In the genomic region with DNA sequence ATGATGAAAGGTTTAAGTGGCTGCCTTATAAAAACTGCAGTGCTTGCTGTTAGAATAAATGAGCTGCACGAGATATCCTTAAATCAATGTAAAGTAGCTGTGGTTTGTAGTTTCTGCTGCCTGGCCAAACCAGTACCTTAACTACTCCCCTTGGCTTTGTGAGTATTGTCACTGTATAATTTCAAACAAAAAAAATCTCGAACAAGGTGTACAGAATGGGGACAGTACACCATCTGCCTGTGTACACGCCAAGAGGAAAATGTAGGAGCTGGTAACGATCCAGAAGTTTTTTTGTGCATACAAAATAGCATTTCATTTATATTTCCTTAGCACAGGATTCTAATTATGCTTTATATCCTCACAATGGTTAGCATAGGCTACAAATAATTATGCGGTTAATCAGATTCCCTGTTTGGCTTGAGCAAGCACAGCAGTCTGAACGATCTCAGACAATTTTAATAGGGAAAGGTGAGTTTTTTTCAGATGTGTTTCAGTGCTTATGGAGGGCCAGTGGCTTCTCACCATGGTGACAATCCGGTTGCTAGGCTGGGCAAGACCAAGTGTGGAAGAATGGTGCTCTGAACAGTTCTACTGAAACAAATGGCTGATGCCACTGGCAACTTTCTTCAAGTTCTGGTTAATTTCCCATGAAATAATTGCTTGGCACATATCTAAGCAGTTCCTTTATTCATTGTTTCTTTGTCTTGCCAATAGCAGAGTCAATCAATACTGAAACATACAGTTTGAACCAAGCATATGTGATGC, we compare ENCODE assay signal across 1 cellular context.
TF ChIP-seq lines count a peak whose summit lies in the region.

No MANE protein-coding gene starts in this region.

TF ChIP-seq in IMR-90, 13 proteins besides CTCF, POLR2A, EP300 and RAD21:
- TF ChIP-seq BHLHE40 (IDR thresholded peaks at IDR 0.05; ENCODE audit: low read depth, low read length) (no peak), CEBPB (IDR thresholded peaks at IDR 0.05; ENCODE audit: low read depth, low read length) (no peak), RFX5 (IDR thresholded peaks at IDR 0.05; ENCODE audit: low read depth, low read length) (no peak)
